21 cellular contexts compared by ENCODE assay signal in genomic region chr13:49302817-49303216, GRCh38. TPM values are rescaled to one million over a fixed set of nuclear protein-coding genes. Genes with fewer than 3 reads are reported as not detected.
A peak's percentile ranks its signal among the peaks of the same experiment; 100 is the strongest.
DNase-seq lines count a peak whose midpoint lies in the region; ATAC-seq, FAIRE-seq and TF ChIP-seq lines count a peak whose summit lies in the region.
"Had no signal": no experiment of that assay in that cellular context is flagged by ENCODE, and none has a peak within 500 bp of the region (broad histone marks: within the 10 kb centered on the region; RNA-seq: fewer than 3 reads in every experiment).

No MANE protein-coding gene starts in this region.

- peaks cover 73% of the 10 kb centered on the region for H3K4me1 ChIP-seq in Karpas-422 (ENCODE audit: low read length)
- H3K4me1 ChIP-seq in body of pancreas, result peaks cover 42% of the 10 kb centered on the region
- H3K4me1 ChIP-seq in spleen, result peaks cover 0 to 36% (median 24%) of the 10 kb centered on the region in 6 donors
- H3K4me1 ChIP-seq in kidney (ENCODE audit: control insufficient read depth in 1 of 2, insufficient read depth in 1 of 2, low read depth in 1 of 2, low read length in 2 of 2), result peaks cover 3% of the 10 kb centered on the region in 2 donors

- H3K36me3 ChIP-seq in Karpas-422 (ENCODE audit: insufficient read depth, low read length) (peaks cover 6% of the 10 kb centered on the region; the same call in 1 of the 2 replicates), body of pancreas (replicated peaks in 1 of 2; ENCODE audit: insufficient read depth in 1 of 2, low read depth in 2 of 2) (no peaks in the 10 kb centered on the region), spleen (peaks cover 0 to 13% (median 0%) of the 10 kb centered on the region in 6 donors), kidney (ENCODE audit: control insufficient read depth in 1 of 2, insufficient read depth in 2 of 2, low read length in 2 of 2) (no peaks in the 10 kb centered on the region)
- H3K36me3 ChIP-seq: adrenal gland, Peyer's patch, tibial artery had no signal

- H3K4me3 ChIP-seq in Karpas-422 (ENCODE audit: low read length) (no peak overlapping the region; the same call in 1 of the 2 replicates), body of pancreas (no peak overlapping the region), spleen (no peak overlapping the region), kidney (ENCODE audit: low read length in 2 of 2) (no peak overlapping the region)
- H3K4me3 ChIP-seq: adrenal gland, GM23248, Peyer's patch, tibial artery had no signal

- TF ChIP-seq POLR2A in body of pancreas (IDR thresholded peaks at IDR 0.05) (no peak), spleen (IDR thresholded peaks at IDR 0.05) (no peak)

- H3K79me2 ChIP-seq in Karpas-422 (ENCODE audit: low read length), result no peaks in the 10 kb centered on the region

- H3K4me2 ChIP-seq in Karpas-422 (ENCODE audit: low read depth, low read length, poor library complexity, severe bottlenecking), result peak overlapping the region; percentile 31

- no peaks in the 10 kb centered on the region for H3K9me2 ChIP-seq in Karpas-422 (replicated peaks; ENCODE audit: insufficient read depth, low read length)

- FAIRE-seq in kidney (lab: Jason Lieb, UNC), result no peak
- FAIRE-seq: small intestine had no signal

- no peaks in the 10 kb centered on the region for H4K20me1 ChIP-seq in Karpas-422 (ENCODE audit: insufficient read depth, low read depth, low read length)

- H3K27me3 ChIP-seq in Karpas-422 (ENCODE audit: low read length), result no peaks in the 10 kb centered on the region
- no peaks in the 10 kb centered on the region for H3K27me3 ChIP-seq in body of pancreas
- no peaks in the 10 kb centered on the region for H3K27me3 ChIP-seq in spleen (replicated peaks in 1 of 7)
- H3K27me3 ChIP-seq: adrenal gland, Peyer's patch, tibial artery had no signal

- no peaks in the 10 kb centered on the region for H3K9me3 ChIP-seq in Karpas-422 (ENCODE audit: low read length)
- H3K9me3 ChIP-seq in body of pancreas, result no peaks in the 10 kb centered on the region
- no peaks in the 10 kb centered on the region for H3K9me3 ChIP-seq in spleen
- no peaks in the 10 kb centered on the region for H3K9me3 ChIP-seq in kidney (ENCODE audit: control insufficient read depth in 1 of 2, low read length in 2 of 2)
- H3K9me3 ChIP-seq: adrenal gland, Peyer's patch, tibial artery had no signal

- 63 to 64% methylated on average over 9 of the region's 9 CpGs for WGBS in body of pancreas, 2 donors
- WGBS in spleen, 5 donors, result 90 to 95% (median 93%) methylated on average over 9 of the region's 9 CpGs

- TF ChIP-seq CTCF in body of pancreas (IDR thresholded peaks at IDR 0.05) (no peak), spleen (IDR thresholded peaks at IDR 0.05 in 8 of 11, conservative IDR thresholded peaks at IDR 0.05 in 3 of 11) (no peak), kidney (IDR thresholded peaks at IDR 0.05; ENCODE audit: borderline replicate concordance, extremely low read depth, insufficient read depth) (no peak)

- H3K9ac ChIP-seq in Karpas-422 (ENCODE audit: low read length) (peak overlapping the region; percentile 54; the same call in 1 of the 2 replicates), kidney (ENCODE audit: low read length in 2 of 2) (no peak overlapping the region)
- H3K9ac ChIP-seq: GM23248 had no signal

- intact Hi-C loops in body of pancreas (cut with DNase I), result loop anchor here (5.0 kb wide), 1 partner anchor 299 kb away; no protein-coding TSS in a partner anchor
- intact Hi-C loops in spleen (cut with DNase I; ENCODE audit: low total_unique reads), result loop anchor here (5.0 kb wide), 2 partner anchors 144 to 304 kb away; no protein-coding TSS in a partner anchor
- intact Hi-C loops in kidney (cut with DNase I), result loop anchor here (5.0 kb wide), 1 partner anchor 134 kb away; no protein-coding TSS in a partner anchor

- peak overlapping the region; percentile 82 for H3K27ac ChIP-seq in Karpas-422 (ENCODE audit: low read length)
- H3K27ac ChIP-seq in body of pancreas, result peak overlapping the region in 3 of 4 donors; percentile 56 to 72 (median 62)
- peak overlapping the region in 5 of 8 donors; percentile 1 to 74 (median 18) for H3K27ac ChIP-seq in spleen
- H3K27ac ChIP-seq in kidney (ENCODE audit: low read depth in 2 of 2, low read length in 2 of 2), result no peak overlapping the region
- H3K27ac ChIP-seq: GM23248, Peyer's patch had no signal

- no peak for ATAC-seq in body of pancreas
- ATAC-seq: effector memory CD8-positive, alpha-beta T cell had no signal

- no peak overlapping the region for H2AFZ ChIP-seq in Karpas-422 (ENCODE audit: low read length)
- H2AFZ ChIP-seq: GM23248 had no signal

- peak; percentile 16 for DNase-seq in DMS53 (lab: John Stamatoyannopoulos, UW)
- no peak for DNase-seq in DMS53 treated with DMSO at 0.1 percent for 48 hours (lab: John Stamatoyannopoulos, UW; ENCODE audit: unreplicated experiment)
- DNase-seq in Karpas-422, result no peak
- DNase-seq in body of pancreas, result peak in 1 of 4 donors; percentile 46
- no peak for DNase-seq in spleen
- no peak for DNase-seq in NK-92 treated with Interleukin-12 subunit alpha and Interleukin-12 subunit beta, amount 100 ng/mL, for 24 hours (lab: John Stamatoyannopoulos, UW)
- no peak for DNase-seq in stimulated activated CD4-positive, alpha-beta T cell treated with anti-CD3 and anti-CD28 coated beads, Interleukin-2, amount 100 ng/mL, for 48 hours
- no peak for DNase-seq in kidney
- DNase-seq: 8988T; activated CD4-positive, CD25-positive, alpha-beta regulatory T cell treated with anti-CD3 and anti-CD28 coated beads, Interleukin-2, amount 50 U/mL, for 72 hours; effector memory CD8-positive, alpha-beta T cell; GM23248; naive B cell; NCI-H187; NCI-H774; Peyer's patch; small intestine; stimulated activated CD8-positive, alpha-beta memory T cell treated with anti-CD3 and anti-CD28 coated beads, Interleukin-4, amount 100 ng/mL, for 48 hours; T1000; tibial artery had no signal

RNA-seq across cellular contexts. Expression of gene CDADC1, which starts 55.1 kb away (rescaled TPM):
- 4.7 and 19.3 TPM in 2 replicates for total RNA-seq in Karpas-422 (2014; rRNA removed; shearing (Covaris generic); ENCODE audit: low replicate concordance)
- total RNA-seq in body of pancreas (1 to 10 TPM; 3.9 to 5.6 TPM), spleen (10 to 100 TPM in 6 of 7 donors, 1 to 10 TPM in 1; 8.8 to 15.5 (median 11.1) TPM), kidney (8.3 TPM)
- polyA plus RNA-seq in spleen (1 to 10 TPM; 3.3 to 6.2 (median 4.4) TPM), kidney (ENCODE audit: insufficient read depth, low read depth, low replicate concordance) (12.2 TPM)

Comparison
In these comparisons a context has a peak if more than half of its experiments do, and no peak if none do; other contexts are left out.
1. H3K27ac ChIP-seq: peak in Karpas-422 (single experiment), body of pancreas (3 of 4) and spleen (5 of 8); none in kidney (0 of 2).